ENCODE assay signal across 10 cellular contexts in the genomic region with DNA sequence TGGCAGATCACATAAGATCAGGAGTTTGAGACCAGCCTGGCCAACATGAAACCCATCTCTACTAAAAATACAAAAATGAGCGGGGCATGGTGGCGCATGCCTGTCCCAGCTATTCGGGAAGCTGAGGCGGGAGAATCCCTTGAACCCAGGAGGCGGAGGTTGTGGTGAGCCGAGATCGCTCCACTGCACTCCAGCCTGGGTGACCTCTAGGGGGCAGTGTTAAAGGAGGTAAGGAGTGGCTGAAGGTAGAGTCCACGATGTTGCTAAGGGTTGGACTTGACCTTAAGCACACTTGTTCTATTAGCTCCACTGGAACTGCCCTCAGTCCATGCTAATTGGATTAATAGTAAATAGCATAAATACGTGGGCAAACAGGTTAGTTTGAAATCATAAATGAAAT.
A peak's percentile ranks its signal among the peaks of the same experiment; 100 is the strongest.
DNase-seq lines count a peak whose midpoint lies in the region; ATAC-seq and TF ChIP-seq lines count a peak whose summit lies in the region.
"Had no signal": no experiment of that assay in that cellular context is flagged by ENCODE, and none has a peak within 500 bp of the region (broad histone marks: within the 10 kb centered on the region; RNA-seq: fewer than 3 reads in every experiment).

No MANE protein-coding gene starts in this region.

- H3K27me3 ChIP-seq in brain microvascular endothelial cell (replicated peaks) = no peaks in the 10 kb centered on the region

- peak; percentile 5 for DNase-seq in activated naive CD4-positive, alpha-beta T cell treated with Interleukin-2 at 50 U/mL for 16 hours
- DNase-seq in activated naive CD4-positive, alpha-beta T cell (lab: John Stamatoyannopoulos, UW) = no peak
- DNase-seq in HuH-7 (ENCODE audit: low spot score) (peak; percentile 14), brain microvascular endothelial cell (no peak), posterior cingulate gyrus (no peak)
- peak; percentile 22 for DNase-seq in stimulated activated CD4-positive, alpha-beta T cell treated with anti-CD3 and anti-CD28 coated beads, Interleukin-15, amount 100 ng/mL, for 24 hours
- DNase-seq: effector memory CD8-positive, alpha-beta T cell; NCI-H526 treated with DMSO at 0.1 percent for 48 hours had no signal

- no peak overlapping the region for H3K4me3 ChIP-seq in brain microvascular endothelial cell (ENCODE audit: low read depth, low read length)

- TF ChIP-seq CTCF in brain microvascular endothelial cell (IDR thresholded peaks at IDR 0.05; ENCODE audit: low read depth, low read length, missing control alignments) = peak; percentile 45

- in situ Hi-C loops in brain microvascular endothelial cell (cut with HindIII; ENCODE audit: low pct_ligation_motif_present, low sequenced_read_pairs) = no loop called here

- no peaks in the 10 kb centered on the region for H3K36me3 ChIP-seq in brain microvascular endothelial cell (replicated peaks)

- ATAC-seq in HG03439 (IDR thresholded peaks at IDR 0.05; ENCODE audit: unreplicated experiment) = no peak
- no peak for ATAC-seq in GM21825 (IDR thresholded peaks at IDR 0.05; ENCODE audit: unreplicated experiment)
- ATAC-seq: effector memory CD8-positive, alpha-beta T cell had no signal

- intact Hi-C loops in posterior cingulate gyrus (cut with DNase I) = no loop called here

- H3K27ac ChIP-seq in brain microvascular endothelial cell = no peak overlapping the region

Comparison
In these comparisons a context has a peak if more than half of its experiments do, and no peak if none do; other contexts are left out.
1. DNase-seq: peak in activated naive CD4-positive, alpha-beta T cell treated with Interleukin-2 at 50 U/mL for 16 hours (single experiment), HuH-7 (single experiment) and stimulated activated CD4-positive, alpha-beta T cell treated with anti-CD3 and anti-CD28 coated beads, Interleukin-15, amount 100 ng/mL, for 24 hours (single experiment); none in activated naive CD4-positive, alpha-beta T cell (0 of 4), brain microvascular endothelial cell (single experiment) and posterior cingulate gyrus (0 of 10).